In the genomic region with DNA sequence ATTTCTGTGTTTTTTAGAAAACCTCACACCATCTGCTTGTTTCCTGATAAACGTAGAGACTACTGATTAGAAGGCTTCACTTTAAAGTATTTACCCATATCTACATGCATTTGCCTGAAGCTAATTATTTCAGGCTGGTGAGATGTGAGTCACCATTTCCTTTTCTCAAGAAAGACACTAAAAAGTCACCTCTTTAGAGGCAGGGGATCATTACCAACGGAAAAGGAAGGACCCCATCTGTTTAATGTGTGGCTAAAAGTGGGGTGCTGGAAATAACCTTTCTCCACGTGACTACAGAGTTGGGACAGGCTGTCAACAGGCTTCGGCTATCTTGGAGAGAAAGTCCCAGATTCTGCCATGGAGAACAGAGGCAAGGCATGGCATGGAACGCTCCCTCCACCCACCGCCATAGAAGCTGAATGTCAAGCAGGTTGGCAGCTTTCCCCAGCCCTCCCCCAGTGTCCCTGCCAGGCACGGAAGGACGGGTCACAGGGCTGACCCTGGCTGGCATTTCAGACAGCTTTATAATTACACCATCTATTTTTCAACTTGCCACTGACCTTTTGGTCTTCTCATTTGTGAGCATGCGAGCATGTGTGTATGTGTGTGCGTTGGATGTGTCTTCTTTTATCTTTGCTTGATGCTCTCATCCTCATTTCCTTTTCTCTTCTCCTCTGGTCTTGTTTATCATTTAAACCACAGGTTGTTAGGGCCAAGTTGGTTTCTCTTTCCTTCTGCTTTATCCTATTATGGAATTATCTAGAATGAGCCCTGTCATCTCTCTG, we compare ENCODE assay signal across 9 cellular contexts.
DNase-seq lines count a peak whose midpoint lies in the region; ATAC-seq, FAIRE-seq and TF ChIP-seq lines count a peak whose summit lies in the region.
"Had no signal": no experiment of that assay in that cellular context is flagged by ENCODE, and none has a peak within 500 bp of the region (broad histone marks: within the 10 kb centered on the region; RNA-seq: fewer than 3 reads in every experiment).

No MANE protein-coding gene starts in this region.

- H3K27ac Mint-ChIP-seq in T-helper 1 cell treated with Interleukin-12 subunit alpha and Interleukin-12 subunit beta and Interleukin-4 antibody, amounts not matched to agents 30 μg/mL and 1 μg/mL, for 36 hours: peak overlapping the region; percentile 92
- H3K27ac Mint-ChIP-seq in osteocyte (ENCODE audit: unreplicated experiment): no peak overlapping the region

- peak; percentile 31 for TF ChIP-seq POLR2A in erythroblast (IDR thresholded peaks at IDR 0.05; ENCODE audit: low read length)

- H3K36me3 Mint-ChIP-seq in T-helper 1 cell treated with Interleukin-12 subunit alpha and Interleukin-12 subunit beta and Interleukin-4 antibody, amounts not matched to agents 30 μg/mL and 1 μg/mL, for 36 hours (ENCODE audit: low read depth): peaks cover 2% of the 10 kb centered on the region
- no peaks in the 10 kb centered on the region for H3K36me3 Mint-ChIP-seq in osteocyte (ENCODE audit: unreplicated experiment)

- peak; percentile 46 for ATAC-seq in GM19025 (IDR thresholded peaks at IDR 0.05; ENCODE audit: low read depth, unreplicated experiment)
- ATAC-seq: HCT116 had no signal

- TF ChIP-seq CTCF in osteocyte (IDR thresholded peaks at IDR 0.05): no peak

- DNase-seq in erythroblast (lab: John Stamatoyannopoulos, UW) (no peak), osteocyte (ENCODE audit: extremely low spot score, unreplicated experiment) (no peak), GM19239 (ENCODE audit: insufficient read length, low spot score) (no peak), islet precursor cell (no peak), AML-193 (lab: John Stamatoyannopoulos, UW) (no peak)
- peak; percentile 29 to 40 for DNase-seq in stimulated activated CD4-positive, alpha-beta T cell treated with anti-CD3 and anti-CD28 coated beads, Interleukin-2, amount 100 ng/mL, for 24 hours

- H3K4me3 Mint-ChIP-seq in T-helper 1 cell treated with Interleukin-12 subunit alpha and Interleukin-12 subunit beta and Interleukin-4 antibody, amounts not matched to agents 30 μg/mL and 1 μg/mL, for 36 hours: peak overlapping the region; percentile 60
- no peak overlapping the region for H3K4me3 Mint-ChIP-seq in osteocyte (ENCODE audit: unreplicated experiment)

- FAIRE-seq in GM19239 (lab: Jason Lieb, UNC): no peak

- H3K27me3 Mint-ChIP-seq in T-helper 1 cell treated with Interleukin-12 subunit alpha and Interleukin-12 subunit beta and Interleukin-4 antibody, amounts not matched to agents 30 μg/mL and 1 μg/mL, for 36 hours (ENCODE audit: low read depth): no peaks in the 10 kb centered on the region
- peaks cover 18% of the 10 kb centered on the region for H3K27me3 Mint-ChIP-seq in osteocyte (ENCODE audit: unreplicated experiment)

- peaks cover 10% of the 10 kb centered on the region for H3K9me3 Mint-ChIP-seq in T-helper 1 cell treated with Interleukin-12 subunit alpha and Interleukin-12 subunit beta and Interleukin-4 antibody, amounts not matched to agents 30 μg/mL and 1 μg/mL, for 36 hours
- H3K9me3 Mint-ChIP-seq in osteocyte (ENCODE audit: unreplicated experiment): no peaks in the 10 kb centered on the region

- peaks cover 15% of the 10 kb centered on the region for H3K4me1 Mint-ChIP-seq in T-helper 1 cell treated with Interleukin-12 subunit alpha and Interleukin-12 subunit beta and Interleukin-4 antibody, amounts not matched to agents 30 μg/mL and 1 μg/mL, for 36 hours (ENCODE audit: low read depth)
- peaks cover 9% of the 10 kb centered on the region for H3K4me1 Mint-ChIP-seq in osteocyte (ENCODE audit: unreplicated experiment)

Comparison
In these comparisons a context has a peak if more than half of its experiments do, and no peak if none do; other contexts are left out.
1. DNase-seq: peak in stimulated activated CD4-positive, alpha-beta T cell treated with anti-CD3 and anti-CD28 coated beads, Interleukin-2, amount 100 ng/mL, for 24 hours (2 of 2); none in erythroblast (0 of 2), osteocyte (single experiment), GM19239 (single experiment), islet precursor cell (single experiment) and AML-193 (0 of 2).